Comparison of ENCODE assay signal across 13 cellular contexts in the genomic region with DNA sequence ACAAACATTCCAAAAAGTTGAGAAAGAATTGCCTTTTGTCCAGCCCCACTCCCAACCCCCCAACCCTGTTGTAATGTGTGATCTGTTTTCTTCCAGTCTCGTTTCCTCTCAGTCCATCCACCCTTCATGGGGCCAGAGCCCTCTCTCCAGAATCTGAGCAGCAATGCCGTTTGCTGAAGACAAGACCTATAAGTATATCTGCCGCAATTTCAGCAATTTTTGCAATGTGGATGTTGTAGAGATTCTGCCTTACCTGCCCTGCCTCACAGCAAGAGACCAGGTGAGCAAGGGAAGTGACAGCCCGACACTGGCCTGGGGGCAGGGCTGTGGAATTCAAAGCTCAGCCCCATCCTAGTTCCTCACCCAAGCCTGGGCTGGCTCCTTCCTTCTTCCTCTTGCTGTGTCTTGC. TPM values are rescaled to one million over a fixed set of nuclear protein-coding genes. Genes with fewer than 3 reads are reported as not detected.
DNase-seq lines count a peak whose midpoint lies in the region; ATAC-seq and TF ChIP-seq lines count a peak whose summit lies in the region.
"Had no signal": no experiment of that assay in that cellular context is flagged by ENCODE, and none has a peak within 500 bp of the region (broad histone marks: within the 10 kb centered on the region; RNA-seq: fewer than 3 reads in every experiment).

No MANE protein-coding gene starts in this region.

- peaks cover 40 to 68% (median 51%) of the 10 kb centered on the region in 11 experiments for H3K36me3 ChIP-seq in BLaER1 treated with 17β-estradiol and CSF1 and Interleukin-3, amounts not matched to agents 10 nM and 100 nM
- H3K36me3 ChIP-seq in HCT116 (ENCODE audit: control insufficient read depth in 1 of 2, insufficient read depth in 2 of 2, low read length in 2 of 2) = peaks cover 25 to 26% of the 10 kb centered on the region in 2 experiments
- peaks cover 3% of the 10 kb centered on the region for H3K36me3 ChIP-seq in mesendoderm (ENCODE audit: control insufficient read depth, insufficient read depth, low read length)
- H3K36me3 ChIP-seq in BE2C = peaks cover 23% of the 10 kb centered on the region

- CTCF ChIA-PET in HCT116 (lab: Charles Lee) = interaction anchor here (0.6 to 4.1 kb wide), 19 partner anchors 8 to 231 kb away, joined by 3 to 43 read pairs (median 4); partner anchors contain the start of genes AP5S1, CDC25B, CENPB and MAVS

- BruUV-seq in HCT116 (replicated peaks; lab: Mats Ljungman, UMichigan) = TSS peak; percentile 18

- peaks cover 6 to 69% (median 45%) of the 10 kb centered on the region in 11 experiments; a peak in 19 of 22 replicates for H4K20me1 ChIP-seq in BLaER1 treated with 17β-estradiol and CSF1 and Interleukin-3, amounts not matched to agents 10 nM and 100 nM
- H4K20me1 ChIP-seq in HCT116 (ENCODE audit: insufficient read depth) = peaks cover 4% of the 10 kb centered on the region; the same call in 1 of the 2 replicates

- H4K5ac ChIP-seq in mesendoderm (ENCODE audit: low read length) = no peak overlapping the region

- WGBS in mesendoderm (ENCODE audit: extremely low coverage, insufficient coverage, low lambda C conversion rate) = no CpG with 5 or more reads among the region's 4 CpGs

- no peak overlapping the region for H3K56ac ChIP-seq in mesendoderm (ENCODE audit: low read length)

- TF ChIP-seq RAD21 in HCT116 (IDR thresholded peaks at IDR 0.05; ENCODE audit: low read depth) = no peak

- H3K9me3 Mint-ChIP-seq in activated T-helper 17 cell treated with anti-CD3 and anti-CD28 coated beads, Interleukin-2, amount 50 U/mL, for 72 hours = no peaks in the 10 kb centered on the region
- H3K9me3 Mint-ChIP-seq: activated B cell treated with CpG ODN at 0.5 μM for 24 hours; CD8-positive, alpha-beta T cell; immature natural killer cell had no signal

- POLR2A ChIA-PET in HCT116 (lab: Charles Lee) = interaction anchor here (0.7 to 1.0 kb wide), 2 partner anchors 9 to 1011 kb away, joined by 3 to 6 read pairs; no protein-coding TSS in a partner anchor

- H2AK5ac ChIP-seq in mesendoderm (ENCODE audit: low read length) = no peak overlapping the region

- no peak overlapping the region for H2BK15ac ChIP-seq in mesendoderm (replicated peaks; ENCODE audit: low read depth)

- no peak overlapping the region for H3K27ac Mint-ChIP-seq in activated T-helper 17 cell treated with anti-CD3 and anti-CD28 coated beads, Interleukin-2, amount 50 U/mL, for 72 hours
- H3K27ac Mint-ChIP-seq: activated B cell treated with CpG ODN at 0.5 μM for 24 hours had no signal

- H3K4me1 ChIP-seq in BLaER1 treated with 17β-estradiol and CSF1 and Interleukin-3, amounts not matched to agents 10 nM and 100 nM = peaks cover 0 to 44% (median 23%) of the 10 kb centered on the region in 10 experiments; a peak in 13 of 20 replicates
- H3K4me1 ChIP-seq in HCT116 (ENCODE audit: control insufficient read depth in 1 of 2, insufficient read depth in 2 of 2, low read length in 2 of 2) = peaks cover 0 to 14% of the 10 kb centered on the region in 2 experiments; a peak in 2 of 4 replicates
- H3K4me1 ChIP-seq in mesendoderm (ENCODE audit: control insufficient read depth, low read depth, low read length) = no peaks in the 10 kb centered on the region
- no peaks in the 10 kb centered on the region for H3K4me1 ChIP-seq in BE2C

- H3K4me1 Mint-ChIP-seq in activated T-helper 17 cell treated with anti-CD3 and anti-CD28 coated beads, Interleukin-2, amount 50 U/mL, for 72 hours = peaks cover 4% of the 10 kb centered on the region

- no peak for TF ChIP-seq CTCF in HCT116 (IDR thresholded peaks at IDR 0.05 in 2 of 3, conservative IDR thresholded peaks at IDR 0.05 in 1 of 3; ENCODE audit: borderline replicate concordance in 1 of 3, insufficient read depth in 1 of 3, low read depth in 2 of 3, low read length in 2 of 3)
- TF ChIP-seq CTCF in BE2C (IDR thresholded peaks at IDR 0.05; ENCODE audit: low read depth, low read length) = no peak

- peaks cover 50% of the 10 kb centered on the region for H3K36me3 Mint-ChIP-seq in activated T-helper 17 cell treated with anti-CD3 and anti-CD28 coated beads, Interleukin-2, amount 50 U/mL, for 72 hours (ENCODE audit: low read depth)

- TF ChIP-seq POLR2A in HCT116 (IDR thresholded peaks at IDR 0.05; ENCODE audit: borderline replicate concordance, extremely low read depth, insufficient read depth, insufficient read length) = no peak

- DNase-seq in HCT116 (ENCODE audit: low read depth, low spot score) (no peak), mesendoderm (peak; percentile 59), GOT3 (lab: John Stamatoyannopoulos, UW) (no peak), BE2C (no peak), activated T-cell treated with anti-CD3 and anti-CD28 coated beads for 4 hours (no peak)
- DNase-seq: NCI-H1417 treated with DMSO at 0.1 percent for 48 hours, occipital lobe had no signal

- no peaks in the 10 kb centered on the region for H3K27me3 ChIP-seq in BLaER1 treated with 17β-estradiol and CSF1 and Interleukin-3, amounts not matched to agents 10 nM and 100 nM
- no peaks in the 10 kb centered on the region for H3K27me3 ChIP-seq in HCT116 (ENCODE audit: insufficient read depth, low read length)
- no peaks in the 10 kb centered on the region for H3K27me3 ChIP-seq in mesendoderm (ENCODE audit: insufficient read depth, low read length, poor library complexity)
- no peaks in the 10 kb centered on the region for H3K27me3 ChIP-seq in BE2C

- no peak overlapping the region for H3K18ac ChIP-seq in mesendoderm (ENCODE audit: low read length)

- peaks cover 57% of the 10 kb centered on the region for H3K79me2 ChIP-seq in HCT116 (ENCODE audit: insufficient read depth, low read length)
- no peaks in the 10 kb centered on the region for H3K79me2 ChIP-seq in mesendoderm (ENCODE audit: control insufficient read depth, insufficient read depth, low read length)

- peak; percentile 40; the same call in 1 of the 2 replicates for ATAC-seq in HCT116
- ATAC-seq in activated T-helper 17 cell treated with anti-CD3 and anti-CD28 coated beads, Interleukin-2, amount 50 U/mL, for 72 hours (replicated peaks) = peak; percentile 16

- no peaks in the 10 kb centered on the region for H3K9me3 ChIP-seq in BLaER1 treated with 17β-estradiol and CSF1 and Interleukin-3, amounts not matched to agents 10 nM and 100 nM (replicated peaks in 1 of 11)
- H3K9me3 ChIP-seq in HCT116 (ENCODE audit: control insufficient read depth in 1 of 2, insufficient read depth in 1 of 2, low read depth in 1 of 2, low read length in 2 of 2) (no peaks in the 10 kb centered on the region), BE2C (no peaks in the 10 kb centered on the region)

- H2AFZ ChIP-seq in HCT116 (ENCODE audit: low read depth, low read length, poor library complexity, severe bottlenecking) = no peak overlapping the region

- H3K4me3 ChIP-seq in BLaER1 treated with 17β-estradiol and CSF1 and Interleukin-3, amounts not matched to agents 10 nM and 100 nM = no peak overlapping the region
- H3K4me3 ChIP-seq in HCT116 (replicated peaks in 1 of 2; ENCODE audit: low read depth in 1 of 2, low read length in 2 of 2) = no peak overlapping the region
- H3K4me3 ChIP-seq in mesendoderm (ENCODE audit: low read length) = no peak overlapping the region
- H3K4me3 ChIP-seq in BE2C (ENCODE audit: low read depth, low read length) = no peak overlapping the region
- H3K4me3 ChIP-seq: smooth muscle cell had no signal

- no peak overlapping the region for H2BK120ac ChIP-seq in mesendoderm (ENCODE audit: low read depth, low read length)

- intact Hi-C loops in HCT116 (cut with micrococcal nuclease) = no loop called here

- peak overlapping the region in 4 of 11 experiments; percentile 8 to 46 (median 24); a peak in 4 of 22 replicates for H3K9ac ChIP-seq in BLaER1 treated with 17β-estradiol and CSF1 and Interleukin-3, amounts not matched to agents 10 nM and 100 nM
- H3K9ac ChIP-seq in HCT116 (ENCODE audit: low read length) (no peak overlapping the region), mesendoderm (ENCODE audit: low read length) (no peak overlapping the region)

- peak overlapping the region in 7 of 11 experiments; percentile 8 to 63 (median 40); a peak in 10 of 22 replicates for H3K4me2 ChIP-seq in BLaER1 treated with 17β-estradiol and CSF1 and Interleukin-3, amounts not matched to agents 10 nM and 100 nM
- H3K4me2 ChIP-seq in HCT116 (ENCODE audit: low read length) = no peak overlapping the region
- H3K4me2 ChIP-seq in mesendoderm (ENCODE audit: low read length) = no peak overlapping the region
- H3K4me2 ChIP-seq: smooth muscle cell had no signal

- H3K27me3 Mint-ChIP-seq in activated T-helper 17 cell treated with anti-CD3 and anti-CD28 coated beads, Interleukin-2, amount 50 U/mL, for 72 hours = no peaks in the 10 kb centered on the region
- H3K27me3 Mint-ChIP-seq: activated B cell treated with CpG ODN at 0.5 μM for 24 hours had no signal

- H3K4me3 Mint-ChIP-seq in activated T-helper 17 cell treated with anti-CD3 and anti-CD28 coated beads, Interleukin-2, amount 50 U/mL, for 72 hours = no peak overlapping the region
- H3K4me3 Mint-ChIP-seq: activated B cell treated with CpG ODN at 0.5 μM for 24 hours; CD8-positive, alpha-beta T cell; immature natural killer cell had no signal

- H2BK5ac ChIP-seq in mesendoderm (ENCODE audit: low read length) = no peak overlapping the region

- no peak overlapping the region for H3K23ac ChIP-seq in mesendoderm (ENCODE audit: low read length)

- H3K4ac ChIP-seq in mesendoderm (ENCODE audit: low read depth, low read length) = no peak overlapping the region

- RAD21 ChIA-PET in HCT116 (lab: Charles Lee; ENCODE audit: low non-redundant PET in 1 of 2, low total read pairs in 2 of 2, uncharacterized antibody in 2 of 2, unreplicated experiment in 2 of 2) = interaction anchor here (0.8 to 1.7 kb wide), 5 partner anchors 10 to 102 kb away, joined by 3 to 8 read pairs (median 4); partner anchors contain the start of gene SPEF1 (in 1 of the 2)

- H3K9me2 ChIP-seq in HCT116 (ENCODE audit: insufficient read depth) = no peaks in the 10 kb centered on the region

- H4K8ac ChIP-seq in mesendoderm (ENCODE audit: low read depth, low read length) = no peak overlapping the region

- no peaks in the 10 kb centered on the region for H3K79me1 ChIP-seq in mesendoderm (ENCODE audit: low read length)

- H3K27ac ChIP-seq in BLaER1 treated with 17β-estradiol and CSF1 and Interleukin-3, amounts not matched to agents 10 nM and 100 nM = peak overlapping the region in 6 of 11 experiments; percentile 5 to 44 (median 30); a peak in 7 of 22 replicates
- H3K27ac ChIP-seq in HCT116 (ENCODE audit: low read depth, low read length) = no peak overlapping the region
- no peak overlapping the region for H3K27ac ChIP-seq in mesendoderm (ENCODE audit: low read depth, low read length)

RNA-seq across cellular contexts. Expression of gene MAVS, which starts 7.8 kb away (rescaled TPM):
- 60.1 TPM for total RNA-seq in HCT116 (2021; ENCODE audit: unreplicated experiment)
- polyA plus RNA-seq in HCT116 (2012) = 26.2 and 34.2 TPM in 2 replicates
- 10 to 100 TPM; 27.9 to 34.4 TPM for total RNA-seq in activated T-helper 17 cell treated with anti-CD3 and anti-CD28 coated beads, Interleukin-2, amount 50 U/mL, for 72 hours
- 8.3 TPM for polyA plus RNA-seq in mesendoderm (2013, experiment 1 of 2)
- 8.5 TPM for polyA plus RNA-seq in mesendoderm (2013, experiment 2 of 2)
- polyA plus RNA-seq in BE2C (2012; ENCODE audit: insufficient read depth, insufficient read length, low read depth) = 11.6 TPM

RNA-seq across cellular contexts. Expression of gene AP5S1, which starts 34.1 kb away (rescaled TPM):
- 12.1 TPM for total RNA-seq in HCT116 (2021; ENCODE audit: unreplicated experiment)
- 8.7 and 9.0 TPM in 2 replicates for polyA plus RNA-seq in HCT116 (2012)
- 10 to 100 TPM; 10.8 to 14.8 TPM for total RNA-seq in activated T-helper 17 cell treated with anti-CD3 and anti-CD28 coated beads, Interleukin-2, amount 50 U/mL, for 72 hours
- 3.3 TPM for polyA plus RNA-seq in mesendoderm (2013, experiment 1 of 2)
- polyA plus RNA-seq in mesendoderm (2013, experiment 2 of 2) = 3.2 TPM
- 27.3 TPM for polyA plus RNA-seq in BE2C (2012; ENCODE audit: insufficient read depth, insufficient read length, low read depth)

RNA-seq across cellular contexts. Expression of gene PANK2, which starts 34.7 kb away (rescaled TPM):
- 41.6 TPM for total RNA-seq in HCT116 (2021; ENCODE audit: unreplicated experiment)
- polyA plus RNA-seq in HCT116 (2012) = 17.8 and 21.2 TPM in 2 replicates
- 10 to 100 TPM; 61.1 to 64.3 TPM for total RNA-seq in activated T-helper 17 cell treated with anti-CD3 and anti-CD28 coated beads, Interleukin-2, amount 50 U/mL, for 72 hours
- polyA plus RNA-seq in mesendoderm (2013, experiment 1 of 2) = 24.8 TPM
- polyA plus RNA-seq in mesendoderm (2013, experiment 2 of 2) = 25.0 TPM
- polyA plus RNA-seq in BE2C (2012; ENCODE audit: insufficient read depth, insufficient read length, low read depth) = 54.4 TPM

RNA-seq across cellular contexts. Expression of gene CDC25B, which starts 58.4 kb away (rescaled TPM):
- total RNA-seq in HCT116 (2021; ENCODE audit: unreplicated experiment) = 223 TPM
- polyA plus RNA-seq in HCT116 (2012) = 175 and 226 TPM in 2 replicates
- 100 to 1,000 TPM in 1 of 2 donors, 10 to 100 TPM in 1; 86.7 to 117 TPM for total RNA-seq in activated T-helper 17 cell treated with anti-CD3 and anti-CD28 coated beads, Interleukin-2, amount 50 U/mL, for 72 hours
- 7.9 TPM for polyA plus RNA-seq in mesendoderm (2013, experiment 1 of 2)
- polyA plus RNA-seq in mesendoderm (2013, experiment 2 of 2) = 8.4 TPM
- 87.2 TPM for polyA plus RNA-seq in BE2C (2012; ENCODE audit: insufficient read depth, insufficient read length, low read depth)

Comparison
In these comparisons a context has a peak if more than half of its experiments do, and no peak if none do; other contexts are left out.
1. H3K27ac ChIP-seq: peak in BLaER1 treated with 17β-estradiol and CSF1 and Interleukin-3, amounts not matched to agents 10 nM and 100 nM (6 of 11); none in HCT116 (single experiment) and mesendoderm (single experiment).
2. H3K4me2 ChIP-seq: peak in BLaER1 treated with 17β-estradiol and CSF1 and Interleukin-3, amounts not matched to agents 10 nM and 100 nM (7 of 11); none in HCT116 (single experiment) and mesendoderm (single experiment).